1 cellular context compared by ENCODE assay signal in the genomic region with DNA sequence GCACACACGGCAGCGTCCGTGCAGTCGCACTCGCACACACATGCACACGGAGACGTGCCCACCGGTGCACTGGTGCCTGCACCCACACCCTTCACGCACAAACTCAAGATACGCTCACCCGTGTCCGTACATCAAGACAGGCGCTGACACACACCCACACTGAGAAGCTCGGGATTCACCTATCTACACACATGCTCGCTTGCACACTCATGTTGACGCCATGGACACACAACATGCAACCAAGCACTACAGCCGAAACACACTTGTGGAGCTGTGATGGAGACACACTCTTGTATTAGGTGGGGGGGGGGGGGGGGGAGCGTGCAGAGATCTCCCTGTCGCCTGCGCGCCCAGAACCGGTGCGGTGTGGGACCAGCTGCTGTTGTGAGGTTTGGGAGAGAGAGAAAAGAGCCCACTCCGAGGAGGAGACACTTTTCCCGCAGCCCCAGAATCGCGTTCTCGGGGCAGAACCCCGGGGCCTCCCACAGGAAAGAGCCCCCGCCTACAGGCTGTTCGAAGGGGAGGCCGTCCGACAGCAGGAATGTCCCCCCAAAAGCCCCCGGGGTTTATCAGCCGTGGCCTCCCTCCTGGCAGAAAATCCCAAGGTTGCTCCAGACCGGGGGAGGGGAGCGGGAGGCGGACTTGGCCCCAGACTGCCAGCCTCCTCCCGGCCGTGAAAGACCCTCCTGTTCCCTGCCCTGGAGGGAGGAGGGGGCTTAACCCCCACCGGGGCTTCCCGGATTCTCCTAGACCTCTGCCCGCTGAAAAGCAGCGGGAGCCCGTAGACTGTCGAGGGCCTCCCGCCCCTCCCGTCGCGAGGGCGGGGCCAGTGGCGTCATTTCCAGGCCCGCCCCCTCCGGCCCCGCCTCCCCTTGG.
A peak's percentile ranks its signal among the peaks of the same experiment; 100 is the strongest.
TF ChIP-seq lines count a peak whose summit lies in the region.

No MANE protein-coding gene starts in this region.

TF ChIP-seq in HEK293, 187 proteins besides CTCF, POLR2A, EP300 and RAD21 (continued from another document):
- peak; percentile 96 for TF ChIP-seq GLIS2 (tag by site-specific recombination; IDR thresholded peaks at IDR 0.05)
- no peak for TF ChIP-seq GLI2 (tag by site-specific recombination; IDR thresholded peaks at IDR 0.05; ENCODE audit: borderline replicate concordance, low read depth)
- peak; percentile 49; the same call in 1 of the 2 replicates for TF ChIP-seq ZNF596 (tag by site-specific recombination; IDR thresholded peaks at IDR 0.05)
- peak; percentile 99 for TF ChIP-seq ZNF341 (tag by site-specific recombination; IDR thresholded peaks at IDR 0.05; ENCODE audit: low read depth)
- TF ChIP-seq ZIC2 (tag by site-specific recombination; IDR thresholded peaks at IDR 0.05), result peak; percentile 88
- TF ChIP-seq ZNF639 (tag by site-specific recombination; IDR thresholded peaks at IDR 0.05), result no peak
- peak; percentile 85; the same call in 1 of the 2 replicates for TF ChIP-seq ZNF777 (tag by site-specific recombination; IDR thresholded peaks at IDR 0.05; ENCODE audit: borderline replicate concordance)
- TF ChIP-seq, protein P1, sequence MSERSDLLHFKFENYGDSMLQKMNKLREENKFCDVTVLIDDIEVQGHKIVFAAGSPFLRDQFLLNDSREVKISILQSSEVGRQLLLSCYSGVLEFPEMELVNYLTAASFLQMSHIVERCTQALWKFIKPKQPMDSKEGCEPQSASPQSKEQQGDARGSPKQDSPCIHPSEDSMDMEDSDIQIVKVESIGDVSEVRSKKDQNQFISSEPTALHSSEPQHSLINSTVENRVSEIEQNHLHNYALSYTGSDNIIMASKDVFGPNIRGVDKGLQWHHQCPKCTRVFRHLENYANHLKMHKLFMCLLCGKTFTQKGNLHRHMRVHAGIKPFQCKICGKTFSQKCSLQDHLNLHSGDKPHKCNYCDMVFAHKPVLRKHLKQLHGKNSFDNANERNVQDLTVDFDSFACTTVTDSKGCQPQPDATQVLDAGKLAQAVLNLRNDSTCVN (tag by site-specific recombination; optimal IDR thresholded peaks at IDR 0.05), result no peak
- TF ChIP-seq ZSCAN5A (tag by site-specific recombination; IDR thresholded peaks at IDR 0.05), result peak; percentile 81; the same call in 1 of the 2 replicates
- 0 out of 2 replicates have a peak, but pooled peaks have one; percentile 55 for TF ChIP-seq ZBTB7A (tag by site-specific recombination; IDR thresholded peaks at IDR 0.05; ENCODE audit: low read depth)
- TF ChIP-seq PRDM1 (tag by site-specific recombination; IDR thresholded peaks at IDR 0.05), result no peak
- TF ChIP-seq HIC1 (tag by site-specific recombination; IDR thresholded peaks at IDR 0.05), result peak; percentile 20; the same call in 1 of the 2 replicates
- TF ChIP-seq ZNF302 (tag by site-specific recombination; IDR thresholded peaks at IDR 0.05; ENCODE audit: low read depth), result no peak
- TF ChIP-seq ZNF677 (tag by site-specific recombination; IDR thresholded peaks at IDR 0.05), result no peak
- no peak for TF ChIP-seq OVOL3 (tag by site-specific recombination; IDR thresholded peaks at IDR 0.05)
- no peak for TF ChIP-seq MEIS1 (CRISPR knock-in tag; IDR thresholded peaks at IDR 0.05; ENCODE audit: borderline replicate concordance)
- TF ChIP-seq, protein P2, sequence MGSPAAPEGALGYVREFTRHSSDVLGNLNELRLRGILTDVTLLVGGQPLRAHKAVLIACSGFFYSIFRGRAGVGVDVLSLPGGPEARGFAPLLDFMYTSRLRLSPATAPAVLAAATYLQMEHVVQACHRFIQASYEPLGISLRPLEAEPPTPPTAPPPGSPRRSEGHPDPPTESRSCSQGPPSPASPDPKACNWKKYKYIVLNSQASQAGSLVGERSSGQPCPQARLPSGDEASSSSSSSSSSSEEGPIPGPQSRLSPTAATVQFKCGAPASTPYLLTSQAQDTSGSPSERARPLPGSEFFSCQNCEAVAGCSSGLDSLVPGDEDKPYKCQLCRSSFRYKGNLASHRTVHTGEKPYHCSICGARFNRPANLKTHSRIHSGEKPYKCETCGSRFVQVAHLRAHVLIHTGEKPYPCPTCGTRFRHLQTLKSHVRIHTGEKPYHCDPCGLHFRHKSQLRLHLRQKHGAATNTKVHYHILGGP (tag by site-specific recombination; IDR thresholded peaks at IDR 0.05), result no peak
- TF ChIP-seq ZBTB48 (tag by site-specific recombination; IDR thresholded peaks at IDR 0.05), result no peak
- TF ChIP-seq, protein P3, sequence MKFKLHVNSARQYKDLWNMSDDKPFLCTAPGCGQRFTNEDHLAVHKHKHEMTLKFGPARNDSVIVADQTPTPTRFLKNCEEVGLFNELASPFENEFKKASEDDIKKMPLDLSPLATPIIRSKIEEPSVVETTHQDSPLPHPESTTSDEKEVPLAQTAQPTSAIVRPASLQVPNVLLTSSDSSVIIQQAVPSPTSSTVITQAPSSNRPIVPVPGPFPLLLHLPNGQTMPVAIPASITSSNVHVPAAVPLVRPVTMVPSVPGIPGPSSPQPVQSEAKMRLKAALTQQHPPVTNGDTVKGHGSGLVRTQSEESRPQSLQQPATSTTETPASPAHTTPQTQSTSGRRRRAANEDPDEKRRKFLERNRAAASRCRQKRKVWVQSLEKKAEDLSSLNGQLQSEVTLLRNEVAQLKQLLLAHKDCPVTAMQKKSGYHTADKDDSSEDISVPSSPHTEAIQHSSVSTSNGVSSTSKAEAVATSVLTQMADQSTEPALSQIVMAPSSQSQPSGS (tag by site-specific recombination; IDR thresholded peaks at IDR 0.05; ENCODE audit: low read depth), result no peak
- 0 out of 2 replicates have a peak, but pooled peaks have one; percentile 32 for TF ChIP-seq ZNF394 (tag by site-specific recombination; IDR thresholded peaks at IDR 0.05; ENCODE audit: borderline replicate concordance)
- peak; percentile 89 for TF ChIP-seq ZNF398 (tag by site-specific recombination; IDR thresholded peaks at IDR 0.05)
- peak; percentile 63 for TF ChIP-seq PRDM10 (tag by site-specific recombination; IDR thresholded peaks at IDR 0.05)
- TF ChIP-seq ZNF521 (tag by site-specific recombination; IDR thresholded peaks at IDR 0.05), result no peak
